9 cellular contexts compared by ENCODE assay signal in genomic region chr7:26694713-26695112, GRCh38.
"Had no signal": no experiment of that assay in that cellular context is flagged by ENCODE, and none has a peak within 500 bp of the region (broad histone marks: within the 10 kb centered on the region; RNA-seq: fewer than 3 reads in every experiment).

No MANE protein-coding gene starts in this region.

- H3K4me3 Mint-ChIP-seq: GM23338, IgD-negative memory B cell had no signal

- DNase-seq: H7, Karpas-422 had no signal

- H3K4me2 ChIP-seq: GM23338, KMS-11 had no signal

- H3K27me3 Mint-ChIP-seq: IgD-negative memory B cell had no signal

- H3K9me3 ChIP-seq: HAP-1 had no signal

- H2AFZ ChIP-seq: GM23338 had no signal

- H3K27ac Mint-ChIP-seq: GM23338 had no signal

- H3K4me3 ChIP-seq: GM23338, HAP-1 had no signal

- H3K9me3 Mint-ChIP-seq: GM23338, IgD-negative memory B cell had no signal

- H3K36me3 ChIP-seq: HAP-1 had no signal

- ATAC-seq: GM23338, HCT116 had no signal

- H3K9ac ChIP-seq: KMS-11 had no signal

- H3K27ac ChIP-seq: HL-60, KMS-11 had no signal

- FAIRE-seq: H1 had no signal
